Comparison of ENCODE assay signal across 13 cellular contexts in genomic region chr1:10519016-10519417, GRCh38. TPM values are rescaled to one million over a fixed set of nuclear protein-coding genes. Genes with fewer than 3 reads are reported as not detected.
DNase-seq lines count a peak whose midpoint lies in the region; ATAC-seq and TF ChIP-seq lines count a peak whose summit lies in the region.
"Had no signal": no experiment of that assay in that cellular context is flagged by ENCODE, and none has a peak within 500 bp of the region (broad histone marks: within the 10 kb centered on the region; RNA-seq: fewer than 3 reads in every experiment).

No MANE protein-coding gene starts in this region.

- H3K4me3 ChIP-seq in mucosa of descending colon (no peak overlapping the region), SJCRH30 (no peak overlapping the region)
- H3K4me3 ChIP-seq: Peyer's patch had no signal

- H3K27ac ChIP-seq in C4-2B, result peak overlapping the region; percentile 7; the same call in 1 of the 2 replicates
- H3K27ac ChIP-seq in SJCRH30, result no peak overlapping the region
- H3K27ac ChIP-seq: Peyer's patch had no signal

- intact Hi-C loops in mucosa of descending colon (cut with DNase I, micrococcal nuclease), result loop anchor here in 1 of 2 donors (10.0 kb wide), 1 partner anchor 346 kb away; no protein-coding TSS in a partner anchor

- no peaks in the 10 kb centered on the region for H3K27me3 ChIP-seq in SJCRH30
- H3K27me3 ChIP-seq: Peyer's patch had no signal

- no peaks in the 10 kb centered on the region for H3K9me3 Mint-ChIP-seq in chondrocyte (ENCODE audit: low read depth)

- H3K9me3 ChIP-seq in mucosa of descending colon, result no peaks in the 10 kb centered on the region
- no peaks in the 10 kb centered on the region for H3K9me3 ChIP-seq in SJCRH30 (replicated peaks)
- H3K9me3 ChIP-seq: Peyer's patch had no signal

- no peaks in the 10 kb centered on the region for H3K27me3 Mint-ChIP-seq in chondrocyte (ENCODE audit: low read depth)
- H3K27me3 Mint-ChIP-seq: activated CD4-positive, alpha-beta T cell treated with anti-CD3 and anti-CD28 coated beads for 36 hours; activated naive CD8-positive, alpha-beta T cell had no signal

- TF ChIP-seq CTCF in C4-2B (conservative IDR thresholded peaks at IDR 0.05) (no peak; the same call in 1 of the 2 replicates), chondrocyte (IDR thresholded peaks at IDR 0.05) (peak; percentile 28), mucosa of descending colon (IDR thresholded peaks at IDR 0.05) (no peak)

- H3K4me1 Mint-ChIP-seq in chondrocyte (ENCODE audit: low read depth), result peaks cover 19% of the 10 kb centered on the region

- peaks cover 2% of the 10 kb centered on the region for H3K36me3 Mint-ChIP-seq in chondrocyte (ENCODE audit: low read depth)

- DNase-seq in NCI-H2029 (lab: John Stamatoyannopoulos, UW), result peak; percentile 29
- no peak for DNase-seq in chondrocyte (ENCODE audit: low spot score)
- DNase-seq in mucosa of descending colon, result no peak
- DNase-seq in SJCRH30, result no peak
- DNase-seq in SK-N-DZ (ENCODE audit: low spot score), result no peak
- no peak for DNase-seq in HuH-7.5 (ENCODE audit: low spot score)
- DNase-seq: activated CD4-positive, alpha-beta T cell treated with anti-CD3 and anti-CD28 coated beads for 36 hours; Peyer's patch; stimulated activated CD4-positive, alpha-beta T cell treated with anti-CD3 and anti-CD28 coated beads, Interleukin-12 subunit alpha, Interleukin-12 subunit beta, amount 100 ng/mL, for 4 hours; stimulated activated naive CD8-positive, alpha-beta T cell treated with anti-CD3 and anti-CD28 coated beads, Interleukin-15, Interleukin-2, amounts not matched to agents 100 U/mL and 50 U/mL, for 24 hours had no signal

- no peak overlapping the region for H3K27ac Mint-ChIP-seq in chondrocyte (ENCODE audit: unreplicated experiment)
- H3K27ac Mint-ChIP-seq: activated CD4-positive, alpha-beta T cell treated with anti-CD3 and anti-CD28 coated beads for 36 hours had no signal

- H3K4me1 ChIP-seq in mucosa of descending colon (ENCODE audit: low read depth) (peaks cover 5% of the 10 kb centered on the region), SJCRH30 (no peaks in the 10 kb centered on the region)

- H3K36me3 ChIP-seq in mucosa of descending colon (ENCODE audit: low read depth) (no peaks in the 10 kb centered on the region), SJCRH30 (no peaks in the 10 kb centered on the region)
- H3K36me3 ChIP-seq: Peyer's patch had no signal

- ATAC-seq in mucosa of descending colon (peak; percentile 75), GM19463 (IDR thresholded peaks at IDR 0.05; ENCODE audit: unreplicated experiment) (no peak)
- ATAC-seq: activated CD4-positive, alpha-beta T cell treated with anti-CD3 and anti-CD28 coated beads for 36 hours; stimulated activated naive CD8-positive, alpha-beta T cell treated with anti-CD3 and anti-CD28 coated beads, Interleukin-15, Interleukin-2, amounts not matched to agents 100 U/mL and 50 U/mL, for 24 hours had no signal

- no peak overlapping the region for H3K4me3 Mint-ChIP-seq in chondrocyte (ENCODE audit: unreplicated experiment)
- H3K4me3 Mint-ChIP-seq: activated CD4-positive, alpha-beta T cell treated with anti-CD3 and anti-CD28 coated beads for 36 hours; activated naive CD8-positive, alpha-beta T cell had no signal

RNA-seq across cellular contexts. Expression of gene PEX14, which starts 44.3 kb away (rescaled TPM):
- 16.0 to 17.8 TPM (median 17.4 TPM) in 3 replicates for total RNA-seq in chondrocyte
- total RNA-seq in mucosa of descending colon, result 10 to 100 TPM; 18.9 to 23.8 (median 21.3) TPM
- 14.6 and 16.3 TPM in 2 replicates for total RNA-seq in SJCRH30 (2014; rRNA removed; shearing (Covaris generic))
- polyA plus RNA-seq in SK-N-DZ (2014; cell fraction: cytosol; rRNA removed), result 11.6 and 18.3 TPM in 2 replicates
- polyA plus RNA-seq in SK-N-DZ (2014; cell fraction: nucleus; rRNA removed), result 11.4 and 18.3 TPM in 2 replicates

RNA-seq across cellular contexts. Expression of gene DFFA, which starts 46.7 kb away (rescaled TPM):
- total RNA-seq in chondrocyte (32.5 to 35.8 TPM (median 33.7 TPM) in 3 replicates), mucosa of descending colon (10 to 100 TPM; 20.9 to 34.0 (median 21.9) TPM)
- total RNA-seq in SJCRH30 (2014; rRNA removed; shearing (Covaris generic)), result 84.7 and 85.6 TPM in 2 replicates
- polyA plus RNA-seq in SK-N-DZ (2014; cell fraction: cytosol; rRNA removed), result 40.7 and 45.4 TPM in 2 replicates
- polyA plus RNA-seq in SK-N-DZ (2014; cell fraction: nucleus; rRNA removed), result 12.8 and 15.7 TPM in 2 replicates
